ENCODE assay signal across 19 cellular contexts in the genomic region with DNA sequence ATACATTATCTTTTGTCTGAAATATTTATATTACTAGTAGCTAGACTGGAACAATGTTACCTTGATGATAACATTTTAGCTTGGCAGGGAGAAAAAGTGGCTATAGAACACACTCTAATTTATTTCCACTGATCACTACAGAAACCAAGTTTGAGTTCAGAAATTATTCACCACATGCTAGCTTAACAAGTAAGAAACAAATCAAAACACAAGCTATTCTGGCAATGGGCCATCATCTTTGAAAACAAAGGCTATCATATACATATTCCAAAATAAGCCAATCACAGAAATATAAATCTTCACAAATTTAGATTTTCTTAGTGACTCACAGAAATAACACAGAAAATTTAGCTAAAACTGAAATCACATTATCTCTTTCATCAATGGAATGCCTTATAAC. TPM values are rescaled to one million over a fixed set of nuclear protein-coding genes. Genes with fewer than 3 reads are reported as not detected.
DNase-seq lines count a peak whose midpoint lies in the region; ATAC-seq and TF ChIP-seq lines count a peak whose summit lies in the region.
"Had no signal": no experiment of that assay in that cellular context is flagged by ENCODE, and none has a peak within 500 bp of the region (broad histone marks: within the 10 kb centered on the region; RNA-seq: fewer than 3 reads in every experiment).

No MANE protein-coding gene starts in this region.

- ATAC-seq in activated T-cell treated with anti-CD3 and anti-CD28 coated beads, Interleukin-2, amount 50 U/mL, for 4 hours, result no peak
- no peak for ATAC-seq in HG02759 (IDR thresholded peaks at IDR 0.05; ENCODE audit: unreplicated experiment)
- ATAC-seq in right cardiac atrium, result no peak
- no peak for ATAC-seq in activated CD8-positive, alpha-beta memory T cell treated with anti-CD3 and anti-CD28 coated beads, Interleukin-2, amount 10 ng/mL, durations not matched to agents 7 days and 5 days

- H3K4me1 Mint-ChIP-seq in activated T-cell treated with anti-CD3 and anti-CD28 coated beads, Interleukin-2, amount 50 U/mL, for 24 hours (ENCODE audit: low read depth), result peaks cover 21% of the 10 kb centered on the region
- H3K4me1 Mint-ChIP-seq in activated T-cell treated with anti-CD3 and anti-CD28 coated beads, Interleukin-2, amount 50 U/mL, for 4 hours (ENCODE audit: low read depth), result peaks cover 5% of the 10 kb centered on the region
- peaks cover 17% of the 10 kb centered on the region for H3K4me1 Mint-ChIP-seq in osteocyte (ENCODE audit: unreplicated experiment)
- H3K4me1 Mint-ChIP-seq in activated CD8-positive, alpha-beta memory T cell treated with anti-CD3 and anti-CD28 coated beads, Interleukin-2, amount 10 ng/mL, durations not matched to agents 7 days and 5 days, result peaks cover 9% of the 10 kb centered on the region

- no peak overlapping the region for H3K4me3 Mint-ChIP-seq in activated T-cell treated with anti-CD3 and anti-CD28 coated beads, Interleukin-2, amount 50 U/mL, for 24 hours
- H3K4me3 Mint-ChIP-seq in activated T-cell treated with anti-CD3 and anti-CD28 coated beads, Interleukin-2, amount 50 U/mL, for 4 hours, result no peak overlapping the region
- H3K4me3 Mint-ChIP-seq in osteocyte (ENCODE audit: unreplicated experiment), result no peak overlapping the region
- H3K4me3 Mint-ChIP-seq in activated CD8-positive, alpha-beta memory T cell treated with anti-CD3 and anti-CD28 coated beads, Interleukin-2, amount 10 ng/mL, durations not matched to agents 7 days and 5 days, result no peak overlapping the region
- H3K4me3 Mint-ChIP-seq: CD8-positive, alpha-beta memory T cell; IgD-negative memory B cell had no signal

- H3K4me1 ChIP-seq in adipocyte (ENCODE audit: control insufficient read depth, insufficient read depth, low read length) (peaks cover 12% of the 10 kb centered on the region), right cardiac atrium (ENCODE audit: control insufficient read depth, insufficient read depth, low read length) (no peaks in the 10 kb centered on the region)
- H3K4me1 ChIP-seq: Peyer's patch had no signal

- H3K9ac ChIP-seq in adipocyte (ENCODE audit: low read length), result no peak overlapping the region

- H3K27ac Mint-ChIP-seq in activated T-cell treated with anti-CD3 and anti-CD28 coated beads, Interleukin-2, amount 50 U/mL, for 24 hours, result peak overlapping the region; percentile 47
- H3K27ac Mint-ChIP-seq in osteocyte (ENCODE audit: unreplicated experiment), result peak overlapping the region; percentile 67
- no peak overlapping the region for H3K27ac Mint-ChIP-seq in activated CD8-positive, alpha-beta memory T cell treated with anti-CD3 and anti-CD28 coated beads, Interleukin-2, amount 10 ng/mL, durations not matched to agents 7 days and 5 days
- H3K27ac Mint-ChIP-seq: IgD-negative memory B cell had no signal

- CTCF ChIA-PET in activated CD8-positive, alpha-beta memory T cell treated with anti-CD3 and anti-CD28 coated beads, Interleukin-2, amount 10 ng/mL, durations not matched to agents 7 days and 5 days (lab: Charles Lee), result interaction anchor here (1.2 kb wide), 1 partner anchor 17 kb away, joined by 4 read pairs; a partner anchor contains a TSS

- H3K9me3 Mint-ChIP-seq in activated T-cell treated with anti-CD3 and anti-CD28 coated beads, Interleukin-2, amount 50 U/mL, for 24 hours, result no peaks in the 10 kb centered on the region
- no peaks in the 10 kb centered on the region for H3K9me3 Mint-ChIP-seq in activated T-cell treated with anti-CD3 and anti-CD28 coated beads, Interleukin-2, amount 50 U/mL, for 4 hours
- H3K9me3 Mint-ChIP-seq in osteocyte (ENCODE audit: unreplicated experiment), result peaks cover 4% of the 10 kb centered on the region
- no peaks in the 10 kb centered on the region for H3K9me3 Mint-ChIP-seq in activated CD8-positive, alpha-beta memory T cell treated with anti-CD3 and anti-CD28 coated beads, Interleukin-2, amount 10 ng/mL, durations not matched to agents 7 days and 5 days (ENCODE audit: low read depth)
- H3K9me3 Mint-ChIP-seq: CD8-positive, alpha-beta memory T cell; IgD-negative memory B cell had no signal

- H3K9me3 ChIP-seq in adipocyte (ENCODE audit: control insufficient read depth, low read length) (no peaks in the 10 kb centered on the region), right cardiac atrium (ENCODE audit: control insufficient read depth, low read length) (no peaks in the 10 kb centered on the region)
- H3K9me3 ChIP-seq: Peyer's patch had no signal

- no peak overlapping the region for H3K27ac ChIP-seq in right cardiac atrium (ENCODE audit: low read length)
- H3K27ac ChIP-seq: C4-2B, Peyer's patch had no signal

- no peak for DNase-seq in activated T-cell treated with anti-CD3 and anti-CD28 coated beads, Interleukin-2, amount 50 U/mL, for 24 hours
- DNase-seq in activated T-cell treated with anti-CD3 and anti-CD28 coated beads, Interleukin-2, amount 50 U/mL, for 4 hours, result no peak
- DNase-seq in adipocyte (ENCODE audit: low read depth) (peak; percentile 16), fibroblast of peridontal ligament (ENCODE audit: extremely low read depth) (peak; percentile 22), osteocyte (ENCODE audit: extremely low spot score, unreplicated experiment) (no peak), right cardiac atrium (no peak)
- no peak for DNase-seq in activated CD8-positive, alpha-beta memory T cell treated with anti-CD3 and anti-CD28 coated beads, Interleukin-2, amount 10 ng/mL, durations not matched to agents 7 days and 5 days
- DNase-seq: Calu3; CD8-positive, alpha-beta memory T cell; DMS153; NCI-H1105 treated with DMSO at 0.1 percent for 48 hours; NCI-H1694; NCI-H2081; NCI-H446; NCI-H526; Peyer's patch had no signal

- H3K27me3 Mint-ChIP-seq in activated T-cell treated with anti-CD3 and anti-CD28 coated beads, Interleukin-2, amount 50 U/mL, for 24 hours, result no peaks in the 10 kb centered on the region
- no peaks in the 10 kb centered on the region for H3K27me3 Mint-ChIP-seq in activated T-cell treated with anti-CD3 and anti-CD28 coated beads, Interleukin-2, amount 50 U/mL, for 4 hours (ENCODE audit: low read depth)
- no peaks in the 10 kb centered on the region for H3K27me3 Mint-ChIP-seq in osteocyte (ENCODE audit: unreplicated experiment)
- H3K27me3 Mint-ChIP-seq in activated CD8-positive, alpha-beta memory T cell treated with anti-CD3 and anti-CD28 coated beads, Interleukin-2, amount 10 ng/mL, durations not matched to agents 7 days and 5 days, result no peaks in the 10 kb centered on the region
- H3K27me3 Mint-ChIP-seq: CD8-positive, alpha-beta memory T cell; IgD-negative memory B cell had no signal

- H3K4me3 ChIP-seq in adipocyte (ENCODE audit: low read length) (no peak overlapping the region), right cardiac atrium (ENCODE audit: low read length) (no peak overlapping the region)
- H3K4me3 ChIP-seq: Peyer's patch had no signal

- H3K27me3 ChIP-seq in adipocyte (replicated peaks; ENCODE audit: control insufficient read depth, insufficient read depth, low read length) (no peaks in the 10 kb centered on the region), right cardiac atrium (ENCODE audit: control insufficient read depth, insufficient read depth) (no peaks in the 10 kb centered on the region)
- H3K27me3 ChIP-seq: Peyer's patch had no signal

- intact Hi-C loops in right cardiac atrium (cut with DNase I), result no loop called here

- H3K36me3 Mint-ChIP-seq in activated T-cell treated with anti-CD3 and anti-CD28 coated beads, Interleukin-2, amount 50 U/mL, for 24 hours (ENCODE audit: low read depth), result peaks cover 75% of the 10 kb centered on the region
- H3K36me3 Mint-ChIP-seq in activated T-cell treated with anti-CD3 and anti-CD28 coated beads, Interleukin-2, amount 50 U/mL, for 4 hours (ENCODE audit: insufficient read depth), result peaks cover 21% of the 10 kb centered on the region
- peaks cover 19% of the 10 kb centered on the region for H3K36me3 Mint-ChIP-seq in osteocyte (ENCODE audit: unreplicated experiment)
- H3K36me3 Mint-ChIP-seq in activated CD8-positive, alpha-beta memory T cell treated with anti-CD3 and anti-CD28 coated beads, Interleukin-2, amount 10 ng/mL, durations not matched to agents 7 days and 5 days, result peaks cover 20% of the 10 kb centered on the region

- peaks cover 40% of the 10 kb centered on the region for H3K36me3 ChIP-seq in adipocyte (ENCODE audit: control insufficient read depth, insufficient read depth, low read length, severe bottlenecking)

- no peak for TF ChIP-seq CTCF in osteocyte (IDR thresholded peaks at IDR 0.05)

RNA-seq across cellular contexts. Expression of a gene that starts 17.1 kb away (rescaled TPM):
- total RNA-seq in activated T-cell treated with anti-CD3 and anti-CD28 coated beads, Interleukin-2, amount 50 U/mL, for 4 hours, result 10 to 100 TPM; 41.5 to 47.5 (median 43.3) TPM
- total RNA-seq in osteocyte (27.4 and 28.5 TPM in 2 replicates), right cardiac atrium (10 to 100 TPM; 13.5 to 17.2 (median 14.6) TPM)
- polyA plus RNA-seq in right cardiac atrium, result 7.4 TPM
- 10 to 100 TPM; 33.8 to 38.2 TPM for total RNA-seq in activated CD8-positive, alpha-beta memory T cell treated with anti-CD3 and anti-CD28 coated beads, Interleukin-2, amount 10 ng/mL, durations not matched to agents 7 days and 5 days

RNA-seq across cellular contexts. Expression of a gene that starts 35.6 kb away (rescaled TPM):
- total RNA-seq in activated T-cell treated with anti-CD3 and anti-CD28 coated beads, Interleukin-2, amount 50 U/mL, for 4 hours, result 10 to 100 TPM; 52.1 to 60.3 (median 57.6) TPM
- 34.7 and 36.9 TPM in 2 replicates for total RNA-seq in osteocyte
- total RNA-seq in right cardiac atrium, result 10 to 100 TPM; 34.4 to 41.7 (median 38.0) TPM
- polyA plus RNA-seq in right cardiac atrium, result 17.1 TPM
- total RNA-seq in activated CD8-positive, alpha-beta memory T cell treated with anti-CD3 and anti-CD28 coated beads, Interleukin-2, amount 10 ng/mL, durations not matched to agents 7 days and 5 days, result 10 to 100 TPM; 28.7 to 42.8 TPM

Comparison
In these comparisons a context has a peak if more than half of its experiments do, and no peak if none do; other contexts are left out.
1. DNase-seq: peak in adipocyte (single experiment) and fibroblast of peridontal ligament (single experiment); none in activated T-cell treated with anti-CD3 and anti-CD28 coated beads, Interleukin-2, amount 50 U/mL, for 24 hours (single experiment), activated T-cell treated with anti-CD3 and anti-CD28 coated beads, Interleukin-2, amount 50 U/mL, for 4 hours (single experiment), osteocyte (single experiment), right cardiac atrium (0 of 3) and activated CD8-positive, alpha-beta memory T cell treated with anti-CD3 and anti-CD28 coated beads, Interleukin-2, amount 10 ng/mL, durations not matched to agents 7 days and 5 days (single experiment).